In the genomic region with DNA sequence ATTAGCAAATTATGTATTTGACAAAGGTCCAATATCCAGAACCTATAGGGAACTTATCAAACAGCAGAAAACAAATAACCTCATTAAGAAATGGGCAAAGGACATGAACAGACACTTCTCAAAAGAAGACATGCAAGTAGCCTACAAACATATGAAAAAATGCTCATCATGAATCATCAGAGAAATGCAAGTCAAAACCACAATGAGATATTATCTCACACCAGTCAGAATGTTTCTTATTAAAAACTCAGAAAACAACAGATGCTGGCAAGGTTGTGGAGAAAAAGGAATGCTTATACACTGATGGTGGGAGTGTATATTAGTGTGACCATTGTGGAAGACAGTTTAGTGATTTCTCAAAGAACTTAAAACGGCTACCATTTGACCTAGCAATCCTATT, we compare ENCODE assay signal across 31 cellular contexts.
"Had no signal": no experiment of that assay in that cellular context is flagged by ENCODE, and none has a peak within 500 bp of the region (broad histone marks: within the 10 kb centered on the region; RNA-seq: fewer than 3 reads in every experiment).

No MANE protein-coding gene starts in this region.

- H3K27ac Mint-ChIP-seq: natural killer cell; nephron; neural progenitor cell; progenitor cell of endocrine pancreas; stimulated activated memory B cell treated with anti-CD40 and anti-IgM and Interleukin-4, amounts not matched to agents 10 μg/mL and 1 μg/mL and 100 μg/mL, for 72 hours; stimulated activated naive CD8-positive, alpha-beta T cell treated with anti-CD3 and anti-CD28 coated beads, Interleukin-15, amount 100 ng/mL, for 72 hours; type B pancreatic cell had no signal

- H3K4me1 Mint-ChIP-seq: natural killer cell; stimulated activated memory B cell treated with anti-CD40 and anti-IgM and Interleukin-4, amounts not matched to agents 10 μg/mL and 1 μg/mL and 100 μg/mL, for 72 hours had no signal

- H3K27me3 ChIP-seq: neural progenitor cell, ovary, right lobe of liver, sigmoid colon, suprapubic skin, testis, tibial artery, transverse colon, upper lobe of right lung, uterus had no signal

- ATAC-seq: naive thymus-derived CD4-positive, alpha-beta T cell; natural killer cell; psoas muscle; right cardiac atrium; right lobe of liver; stimulated activated memory B cell treated with anti-CD40 and anti-IgM and Interleukin-4, amounts not matched to agents 10 μg/mL and 1 μg/mL and 100 μg/mL, for 72 hours; stimulated activated naive CD8-positive, alpha-beta T cell treated with anti-CD3 and anti-CD28 coated beads, Interleukin-15, amount 100 ng/mL, for 72 hours; stimulated activated naive CD8-positive, alpha-beta T cell treated with anti-CD3 and anti-CD28 coated beads, Interleukin-15, Interleukin-2, amounts not matched to agents 100 U/mL and 50 U/mL, for 24 hours; upper lobe of right lung had no signal

- H3K27ac ChIP-seq: neural progenitor cell, ovary, parathyroid adenoma, psoas muscle, right lobe of liver, sigmoid colon, skin epidermis, suprapubic skin, testis, tibial artery, transverse colon, upper lobe of right lung, uterus had no signal

- H3K27me3 Mint-ChIP-seq: stimulated activated naive CD8-positive, alpha-beta T cell treated with anti-CD3 and anti-CD28 coated beads, Interleukin-15, amount 100 ng/mL, for 72 hours had no signal

- H3K36me3 Mint-ChIP-seq: naive thymus-derived CD4-positive, alpha-beta T cell; natural killer cell; stimulated activated memory B cell treated with anti-CD40 and anti-IgM and Interleukin-4, amounts not matched to agents 10 μg/mL and 1 μg/mL and 100 μg/mL, for 72 hours had no signal

- H3K4me3 Mint-ChIP-seq: natural killer cell; nephron; neural progenitor cell; stimulated activated memory B cell treated with anti-CD40 and anti-IgM and Interleukin-4, amounts not matched to agents 10 μg/mL and 1 μg/mL and 100 μg/mL, for 72 hours; stimulated activated naive CD8-positive, alpha-beta T cell treated with anti-CD3 and anti-CD28 coated beads, Interleukin-15, amount 100 ng/mL, for 72 hours; type B pancreatic cell had no signal

- H3K9me3 ChIP-seq: ovary, psoas muscle, right lobe of liver, testis, tibial artery, transverse colon had no signal

- DNase-seq: naive thymus-derived CD4-positive, alpha-beta T cell; natural killer cell; occipital lobe; ovary; posterior cingulate gyrus; psoas muscle; right cardiac atrium; right lobe of liver; sigmoid colon; stimulated activated CD4-positive, alpha-beta T cell treated with anti-CD3 and anti-CD28 coated beads, Interleukin-15, amount 100 ng/mL, for 24 hours; stimulated activated CD4-positive, alpha-beta T cell treated with anti-CD3 and anti-CD28 coated beads, Interleukin-2, amount 100 ng/mL, for 24 hours; stimulated activated CD4-positive, alpha-beta T cell treated with anti-CD3 and anti-CD28 coated beads, Interleukin-2, amount 100 ng/mL, for 48 hours; stimulated activated CD4-positive, alpha-beta T cell treated with anti-CD3 and anti-CD28 coated beads, Interleukin-4, amount 100 ng/mL, for 24 hours; stimulated activated CD8-positive, alpha-beta memory T cell treated with anti-CD3 and anti-CD28 coated beads, Interleukin-4, amount 100 ng/mL, for 48 hours; stimulated activated naive CD4-positive, alpha-beta T cell; stimulated activated naive CD8-positive, alpha-beta T cell treated with anti-CD3 and anti-CD28 coated beads, Interleukin-15, amount 100 ng/mL, for 72 hours; stimulated activated naive CD8-positive, alpha-beta T cell treated with anti-CD3 and anti-CD28 coated beads, Interleukin-15, Interleukin-2, amounts not matched to agents 100 U/mL and 50 U/mL, for 24 hours; substantia nigra; testis; tibial artery; transverse colon; upper lobe of right lung; uterus had no signal
